1 cellular context compared by ENCODE assay signal in genomic region chr2:196823750-196824149, GRCh38.
TF ChIP-seq lines count a peak whose summit lies in the region.

No MANE protein-coding gene starts in this region.

TF ChIP-seq in HepG2, 621 proteins besides CTCF, POLR2A, EP300 and RAD21 (continued from another document):
- TF ChIP-seq ZNF280D (CRISPR knock-in tag; IDR thresholded peaks at IDR 0.05): no peak
- TF ChIP-seq ZNF609 (CRISPR knock-in tag; IDR thresholded peaks at IDR 0.05; ENCODE audit: borderline replicate concordance): no peak
- TF ChIP-seq IKZF4 (CRISPR knock-in tag; IDR thresholded peaks at IDR 0.05; ENCODE audit: borderline replicate concordance, low read depth, not compliant biosample characterization): no peak
- TF ChIP-seq ZNF329 (CRISPR knock-in tag; IDR thresholded peaks at IDR 0.05; ENCODE audit: low read depth): no peak
